Comparison of ENCODE assay signal across 13 cellular contexts in genomic region chr2:137178955-137179377, GRCh38.
DNase-seq lines count a peak whose midpoint lies in the region; FAIRE-seq and TF ChIP-seq lines count a peak whose summit lies in the region.
"Had no signal": no experiment of that assay in that cellular context is flagged by ENCODE, and none has a peak within 500 bp of the region (broad histone marks: within the 10 kb centered on the region; RNA-seq: fewer than 3 reads in every experiment).

No MANE protein-coding gene starts in this region.

- H3K27me3 Mint-ChIP-seq in activated CD4-positive, alpha-beta memory T cell treated with anti-CD3 and anti-CD28 coated beads for 36 hours: no peaks in the 10 kb centered on the region

- H3K27ac ChIP-seq in ACC112 (ENCODE audit: low read depth, low read length) (peak overlapping the region; percentile 93), suprapubic skin (no peak overlapping the region)
- H3K27ac ChIP-seq: A549, right atrium auricular region, tibial nerve had no signal

- H3K36me3 ChIP-seq in ACC112 (ENCODE audit: insufficient read depth, low read length): no peaks in the 10 kb centered on the region
- no peaks in the 10 kb centered on the region for H3K36me3 ChIP-seq in suprapubic skin
- H3K36me3 ChIP-seq: right atrium auricular region, tibial nerve had no signal

- FAIRE-seq in H54 (lab: Jason Lieb, UNC): peak; percentile 33
- FAIRE-seq: A549 had no signal

- intact Hi-C loops in activated CD4-positive, alpha-beta memory T cell treated with anti-CD3 and anti-CD28 coated beads for 36 hours (cut with micrococcal nuclease): no loop called here

- no peaks in the 10 kb centered on the region for H3K9me3 Mint-ChIP-seq in activated CD4-positive, alpha-beta memory T cell treated with anti-CD3 and anti-CD28 coated beads for 36 hours

- CTCF ChIA-PET in activated CD4-positive, alpha-beta memory T cell treated with anti-CD3 and anti-CD28 coated beads for 36 hours (lab: Charles Lee): no interaction called here

- H3K79me2 ChIP-seq in ACC112 (ENCODE audit: control insufficient read depth, insufficient read depth, low read length, unreplicated experiment): no peaks in the 10 kb centered on the region

- H3K27me3 ChIP-seq in ACC112 (ENCODE audit: insufficient read depth, low read length) (no peaks in the 10 kb centered on the region), suprapubic skin (no peaks in the 10 kb centered on the region)
- H3K27me3 ChIP-seq: right atrium auricular region, tibial nerve had no signal

- no peaks in the 10 kb centered on the region for H3K4me1 Mint-ChIP-seq in activated CD4-positive, alpha-beta memory T cell treated with anti-CD3 and anti-CD28 coated beads for 36 hours (ENCODE audit: low read depth)

- no peak for TF ChIP-seq POLR2A in H54 (IDR thresholded peaks at IDR 0.05; ENCODE audit: low read depth, low read length)
- TF ChIP-seq POLR2A in suprapubic skin (IDR thresholded peaks at IDR 0.05): no peak

- peak overlapping the region; percentile 80 for H2AFZ ChIP-seq in ACC112 (ENCODE audit: low read length, unreplicated experiment)

- peak overlapping the region; percentile 49 for H3K4me3 ChIP-seq in ACC112 (ENCODE audit: low read depth, low read length)
- no peak overlapping the region for H3K4me3 ChIP-seq in fibroblast of pulmonary artery (replicated peaks; ENCODE audit: low read depth, low read length)
- H3K4me3 ChIP-seq in suprapubic skin: no peak overlapping the region
- H3K4me3 ChIP-seq: A549, right atrium auricular region, tibial nerve had no signal

- DNase-seq in H54 (ENCODE audit: insufficient read length, low spot score): no peak
- peak; percentile 57 for DNase-seq in RPMI7951 (ENCODE audit: low read depth)
- peak; percentile 44 for DNase-seq in fibroblast of pulmonary artery (ENCODE audit: low read depth)
- no peak for DNase-seq in SW480 (ENCODE audit: low spot score)
- no peak for DNase-seq in activated CD4-positive, alpha-beta memory T cell treated with anti-CD3 and anti-CD28 coated beads for 36 hours
- DNase-seq in suprapubic skin (ENCODE audit: low spot score in 2 of 2): no peak
- no peak for DNase-seq in hepatic stellate cell (ENCODE audit: low spot score)
- DNase-seq: activated T-cell treated with anti-CD3 and anti-CD28 coated beads, Interleukin-2, amount 50 U/mL, for 48 hours; NCI-H1092 treated with DMSO at 0.1 percent for 48 hours had no signal

- no peaks in the 10 kb centered on the region for H3K36me3 Mint-ChIP-seq in activated CD4-positive, alpha-beta memory T cell treated with anti-CD3 and anti-CD28 coated beads for 36 hours

- POLR2A ChIA-PET in activated CD4-positive, alpha-beta memory T cell treated with anti-CD3 and anti-CD28 coated beads for 36 hours (lab: Charles Lee): no interaction called here

- TF ChIP-seq EP300 in suprapubic skin (IDR thresholded peaks at IDR 0.05): no peak

- H3K4me3 Mint-ChIP-seq in activated CD4-positive, alpha-beta memory T cell treated with anti-CD3 and anti-CD28 coated beads for 36 hours: no peak overlapping the region

- H3K27ac Mint-ChIP-seq in activated CD4-positive, alpha-beta memory T cell treated with anti-CD3 and anti-CD28 coated beads for 36 hours: no peak overlapping the region

- WGBS in suprapubic skin: 51% methylated on average over 2 of the region's 2 CpGs

- H3K4me1 ChIP-seq in ACC112 (ENCODE audit: control insufficient read depth, insufficient read depth, low read length, unreplicated experiment): peaks cover 30% of the 10 kb centered on the region
- H3K4me1 ChIP-seq in suprapubic skin: no peaks in the 10 kb centered on the region
- H3K4me1 ChIP-seq: A549, right atrium auricular region, tibial nerve had no signal

- TF ChIP-seq CTCF in fibroblast of pulmonary artery (IDR thresholded peaks at IDR 0.05; ENCODE audit: low read length, missing control alignments): no peak
- no peak for TF ChIP-seq CTCF in suprapubic skin (IDR thresholded peaks at IDR 0.05)

- no peaks in the 10 kb centered on the region for H3K9me3 ChIP-seq in suprapubic skin
- H3K9me3 ChIP-seq: A549, right atrium auricular region, tibial nerve had no signal

Comparison
In these comparisons a context has a peak if more than half of its experiments do, and no peak if none do; other contexts are left out.
1. DNase-seq: peak in RPMI7951 (single experiment) and fibroblast of pulmonary artery (single experiment); none in H54 (single experiment), SW480 (single experiment), activated CD4-positive, alpha-beta memory T cell treated with anti-CD3 and anti-CD28 coated beads for 36 hours (single experiment), suprapubic skin (0 of 2) and hepatic stellate cell (single experiment).